33 cellular contexts compared by ENCODE assay signal in genomic region chr11:70592641-70593165, GRCh38.
"Had no signal": no experiment of that assay in that cellular context is flagged by ENCODE, and none has a peak within 500 bp of the region (broad histone marks: within the 10 kb centered on the region; RNA-seq: fewer than 3 reads in every experiment).

No MANE protein-coding gene starts in this region.

- H3K4me2 ChIP-seq: neural progenitor cell, smooth muscle cell had no signal

- H3K36me3 Mint-ChIP-seq: natural killer cell; stimulated activated memory B cell treated with anti-CD40 and anti-IgM and Interleukin-4, amounts not matched to agents 10 μg/mL and 1 μg/mL and 100 μg/mL, for 72 hours had no signal

- H3K27me3 Mint-ChIP-seq: progenitor cell of endocrine pancreas, type B pancreatic cell had no signal

- H3K4me1 Mint-ChIP-seq: stimulated activated memory B cell treated with anti-CD40 and anti-IgM and Interleukin-4, amounts not matched to agents 10 μg/mL and 1 μg/mL and 100 μg/mL, for 72 hours had no signal

- H3K9me3 Mint-ChIP-seq: natural killer cell; stimulated activated naive CD8-positive, alpha-beta T cell treated with anti-CD3 and anti-CD28 coated beads, Interleukin-15, amount 100 ng/mL, for 72 hours had no signal

- H3K9me3 ChIP-seq: neutrophil, ovary, psoas muscle, right lobe of liver, sigmoid colon, spleen, suprapubic skin, testis, tibial artery, transverse colon, upper lobe of right lung, uterus had no signal

- DNase-seq: naive thymus-derived CD4-positive, alpha-beta T cell; natural killer cell; nucleus accumbens; ovary; sigmoid colon; spleen; stimulated activated CD4-positive, alpha-beta T cell treated with anti-CD3 and anti-CD28 coated beads, Interleukin-12 subunit alpha, Interleukin-12 subunit beta, amount 100 ng/mL, for 4 hours; stimulated activated CD4-positive, alpha-beta T cell treated with anti-CD3 and anti-CD28 coated beads, Interleukin-1b, Interleukin-23, amount 100 ng/mL, for 48 hours; stimulated activated CD4-positive, alpha-beta T cell treated with anti-CD3 and anti-CD28 coated beads, Interleukin-4, amount 100 ng/mL, for 1 hour; stimulated activated CD4-positive, alpha-beta T cell treated with anti-CD3 and anti-CD28 coated beads, Interleukin-4, amount 100 ng/mL, for 4 hours; stimulated activated CD8-positive, alpha-beta memory T cell treated with anti-CD3 and anti-CD28 coated beads, Interleukin-4, amount 100 ng/mL, for 48 hours; stimulated activated naive CD4-positive, alpha-beta T cell; stimulated activated naive CD8-positive, alpha-beta T cell treated with anti-CD3 and anti-CD28 coated beads, Interleukin-15, amount 100 ng/mL, for 72 hours; stimulated activated naive CD8-positive, alpha-beta T cell treated with anti-CD3 and anti-CD28 coated beads, Interleukin-15, Interleukin-2, amounts not matched to agents 100 U/mL and 50 U/mL, for 24 hours; substantia nigra; testis; tibial artery; transverse colon; upper lobe of right lung; uterus had no signal

- H3K36me3 ChIP-seq: neural progenitor cell, neutrophil, ovary, right lobe of liver, sigmoid colon, spleen, suprapubic skin, tibial artery, transverse colon, upper lobe of right lung, uterus had no signal

- H3K27ac Mint-ChIP-seq: naive thymus-derived CD4-positive, alpha-beta T cell; natural killer cell; nephron; neural progenitor cell; progenitor cell of endocrine pancreas; stimulated activated memory B cell treated with anti-CD40 and anti-IgM and Interleukin-4, amounts not matched to agents 10 μg/mL and 1 μg/mL and 100 μg/mL, for 72 hours; type B pancreatic cell had no signal

- ATAC-seq: naive thymus-derived CD4-positive, alpha-beta T cell; natural killer cell; psoas muscle; right cardiac atrium; right lobe of liver; stimulated activated memory B cell treated with anti-CD40 and anti-IgM and Interleukin-4, amounts not matched to agents 10 μg/mL and 1 μg/mL and 100 μg/mL, for 72 hours; stimulated activated naive CD8-positive, alpha-beta T cell treated with anti-CD3 and anti-CD28 coated beads, Interleukin-15, amount 100 ng/mL, for 72 hours; stimulated activated naive CD8-positive, alpha-beta T cell treated with anti-CD3 and anti-CD28 coated beads, Interleukin-15, Interleukin-2, amounts not matched to agents 100 U/mL and 50 U/mL, for 24 hours had no signal

- H3K9ac ChIP-seq: neural progenitor cell, parathyroid adenoma had no signal

- H3K27me3 ChIP-seq: neural progenitor cell, ovary, right lobe of liver, sigmoid colon, testis, transverse colon, upper lobe of right lung, uterus had no signal

- H3K4me3 ChIP-seq: neural progenitor cell, ovary, psoas muscle, right lobe of liver, sigmoid colon, skin epidermis, smooth muscle cell, spleen, suprapubic skin, testis, tibial artery, transverse colon, upper lobe of right lung, uterus had no signal

- H3K4me1 ChIP-seq: neural progenitor cell, parathyroid adenoma, right lobe of liver, sigmoid colon, suprapubic skin, tibial artery, transverse colon, upper lobe of right lung, uterus had no signal

- H3K27ac ChIP-seq: neural progenitor cell, neutrophil, ovary, parathyroid adenoma, psoas muscle, right lobe of liver, sigmoid colon, skin epidermis, spleen, suprapubic skin, testis, tibial artery, transverse colon, upper lobe of right lung, uterus had no signal

- H2AFZ ChIP-seq: neural progenitor cell, parathyroid adenoma had no signal

- H3K79me2 ChIP-seq: parathyroid adenoma had no signal

- H3K4me3 Mint-ChIP-seq: naive thymus-derived CD4-positive, alpha-beta T cell; natural killer cell; nephron; neural progenitor cell; stimulated activated memory B cell treated with anti-CD40 and anti-IgM and Interleukin-4, amounts not matched to agents 10 μg/mL and 1 μg/mL and 100 μg/mL, for 72 hours; stimulated activated naive CD8-positive, alpha-beta T cell treated with anti-CD3 and anti-CD28 coated beads, Interleukin-15, amount 100 ng/mL, for 72 hours; type B pancreatic cell had no signal
